In the genomic region with DNA sequence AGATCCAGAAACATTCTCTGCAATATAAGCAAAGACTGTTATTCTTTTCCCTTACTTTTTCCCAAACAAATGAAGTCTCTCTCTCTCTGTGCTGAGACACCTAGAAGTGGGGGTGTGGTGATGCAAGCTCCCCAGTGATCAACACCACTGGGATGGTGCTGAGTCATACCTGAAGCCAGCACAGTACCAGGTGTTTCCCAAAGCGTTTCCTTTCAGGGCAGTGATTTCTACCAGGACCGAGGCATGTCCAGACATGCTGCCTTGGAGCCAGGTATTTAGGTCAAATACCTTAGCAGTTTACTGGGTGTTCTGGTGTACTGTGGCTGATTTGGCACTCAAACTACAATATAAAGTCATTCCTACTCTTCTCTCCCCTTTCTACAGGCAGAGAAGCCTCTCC, we compare ENCODE assay signal across 12 cellular contexts.
DNase-seq lines count a peak whose midpoint lies in the region; ATAC-seq and TF ChIP-seq lines count a peak whose summit lies in the region.
"Had no signal": no experiment of that assay in that cellular context is flagged by ENCODE, and none has a peak within 500 bp of the region (broad histone marks: within the 10 kb centered on the region; RNA-seq: fewer than 3 reads in every experiment).

No MANE protein-coding gene starts in this region.

- TF ChIP-seq CTCF in transverse colon (IDR thresholded peaks at IDR 0.05) = no peak

- TF ChIP-seq POLR2A in transverse colon (IDR thresholded peaks at IDR 0.05) = no peak

- no peaks in the 10 kb centered on the region for H3K27me3 ChIP-seq in transverse colon

- ATAC-seq in HG02840 (IDR thresholded peaks at IDR 0.05; ENCODE audit: low FRiP score, unreplicated experiment) (peak; percentile 68), SK-N-SH treated with all-trans-retinoic acid at 6 μM for 48 hours (no peak), GM21447 (IDR thresholded peaks at IDR 0.05; ENCODE audit: unreplicated experiment) (no peak)
- ATAC-seq: left cardiac atrium had no signal

- no peak overlapping the region for H3K4me3 ChIP-seq in transverse colon

- no peak overlapping the region for H3K27ac ChIP-seq in transverse colon

- WGBS in transverse colon (ENCODE audit: low coverage in 1 of 2), 2 donors = 60% methylated on average over 2 of the region's 2 CpGs; no CpG with 5 or more reads in 1 of the 2 donors

- DNase-seq in GM19240 (ENCODE audit: insufficient read length, low spot score) (peak; percentile 1), NCI-H69 (lab: John Stamatoyannopoulos, UW) (peak; percentile 33), renal cortical epithelial cell (ENCODE audit: low read depth) (peak; percentile 4), transverse colon (no peak), RPMI8226 (no peak)
- DNase-seq: activated CD4-positive, alpha-beta T cell treated with anti-CD3 and anti-CD28 coated beads, Interleukin-2, amount 10 ng/mL, durations not matched to agents 7 days and 5 days; left cardiac atrium; MV-4-11; SIG-M5 had no signal

- no peak for TF ChIP-seq EP300 in transverse colon (IDR thresholded peaks at IDR 0.05; ENCODE audit: low read depth)

- H3K36me3 ChIP-seq in transverse colon = no peaks in the 10 kb centered on the region

- H3K9me3 ChIP-seq in transverse colon = no peaks in the 10 kb centered on the region

- intact Hi-C loops in transverse colon (cut with DNase I; ENCODE audit: low total_unique reads) = no loop called here

- H3K4me1 ChIP-seq in transverse colon = no peaks in the 10 kb centered on the region

- in situ Hi-C loops in transverse colon (cut with MboI; ENCODE audit: low pct_ligation_motif_present in 1 of 4, low pct_unique_long_range_greater_than_20kb in 1 of 4, low sequenced_read_pairs in 3 of 4) = no loop called here

TF ChIP-seq in SK-N-SH treated with all-trans-retinoic acid at 6 μM for 48 hours, 23 proteins besides CTCF, POLR2A, EP300 and RAD21:
- TF ChIP-seq BACH2 (CRISPR knock-in tag; IDR thresholded peaks at IDR 0.05; ENCODE audit: borderline replicate concordance) (no peak), ZC3H10 (CRISPR knock-in tag; IDR thresholded peaks at IDR 0.05) (no peak), ZNF8 (CRISPR knock-in tag; IDR thresholded peaks at IDR 0.05) (no peak), ARNTL (CRISPR knock-in tag; IDR thresholded peaks at IDR 0.05; ENCODE audit: borderline replicate concordance, low read depth) (no peak), OSR1 (CRISPR knock-in tag; IDR thresholded peaks at IDR 0.05) (no peak), CSDC2 (CRISPR knock-in tag; IDR thresholded peaks at IDR 0.05) (no peak), ISL1 (CRISPR knock-in tag; IDR thresholded peaks at IDR 0.05) (no peak), RARB (CRISPR knock-in tag; IDR thresholded peaks at IDR 0.05) (no peak), TOX (CRISPR knock-in tag; IDR thresholded peaks at IDR 0.05; ENCODE audit: borderline replicate concordance) (no peak), ZFP30 (CRISPR knock-in tag; IDR thresholded peaks at IDR 0.05) (no peak), SNAI2 (CRISPR knock-in tag; IDR thresholded peaks at IDR 0.05) (no peak), ZNF565 (CRISPR knock-in tag; conservative IDR thresholded peaks at IDR 0.05; ENCODE audit: low read depth) (no peak), TCF4 (CRISPR knock-in tag; IDR thresholded peaks at IDR 0.05; ENCODE audit: borderline replicate concordance) (no peak), GLIS3 (CRISPR knock-in tag; IDR thresholded peaks at IDR 0.05) (no peak)
- TF ChIP-seq, protein P1, sequence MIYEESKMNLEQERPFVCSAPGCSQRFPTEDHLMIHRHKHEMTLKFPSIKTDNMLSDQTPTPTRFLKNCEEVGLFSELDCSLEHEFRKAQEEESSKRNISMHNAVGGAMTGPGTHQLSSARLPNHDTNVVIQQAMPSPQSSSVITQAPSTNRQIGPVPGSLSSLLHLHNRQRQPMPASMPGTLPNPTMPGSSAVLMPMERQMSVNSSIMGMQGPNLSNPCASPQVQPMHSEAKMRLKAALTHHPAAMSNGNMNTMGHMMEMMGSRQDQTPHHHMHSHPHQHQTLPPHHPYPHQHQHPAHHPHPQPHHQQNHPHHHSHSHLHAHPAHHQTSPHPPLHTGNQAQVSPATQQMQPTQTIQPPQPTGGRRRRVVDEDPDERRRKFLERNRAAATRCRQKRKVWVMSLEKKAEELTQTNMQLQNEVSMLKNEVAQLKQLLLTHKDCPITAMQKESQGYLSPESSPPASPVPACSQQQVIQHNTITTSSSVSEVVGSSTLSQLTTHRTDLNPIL (CRISPR knock-in tag; IDR thresholded peaks at IDR 0.05; ENCODE audit: low read depth) = no peak
- TF ChIP-seq, protein P2, sequence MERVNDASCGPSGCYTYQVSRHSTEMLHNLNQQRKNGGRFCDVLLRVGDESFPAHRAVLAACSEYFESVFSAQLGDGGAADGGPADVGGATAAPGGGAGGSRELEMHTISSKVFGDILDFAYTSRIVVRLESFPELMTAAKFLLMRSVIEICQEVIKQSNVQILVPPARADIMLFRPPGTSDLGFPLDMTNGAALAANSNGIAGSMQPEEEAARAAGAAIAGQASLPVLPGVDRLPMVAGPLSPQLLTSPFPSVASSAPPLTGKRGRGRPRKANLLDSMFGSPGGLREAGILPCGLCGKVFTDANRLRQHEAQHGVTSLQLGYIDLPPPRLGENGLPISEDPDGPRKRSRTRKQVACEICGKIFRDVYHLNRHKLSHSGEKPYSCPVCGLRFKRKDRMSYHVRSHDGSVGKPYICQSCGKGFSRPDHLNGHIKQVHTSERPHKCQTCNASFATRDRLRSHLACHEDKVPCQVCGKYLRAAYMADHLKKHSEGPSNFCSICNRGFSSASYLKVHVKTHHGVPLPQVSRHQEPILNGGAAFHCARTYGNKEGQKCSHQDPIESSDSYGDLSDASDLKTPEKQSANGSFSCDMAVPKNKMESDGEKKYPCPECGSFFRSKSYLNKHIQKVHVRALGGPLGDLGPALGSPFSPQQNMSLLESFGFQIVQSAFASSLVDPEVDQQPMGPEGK (CRISPR knock-in tag; IDR thresholded peaks at IDR 0.05; ENCODE audit: borderline replicate concordance) = no peak
- TF ChIP-seq, protein P3, sequence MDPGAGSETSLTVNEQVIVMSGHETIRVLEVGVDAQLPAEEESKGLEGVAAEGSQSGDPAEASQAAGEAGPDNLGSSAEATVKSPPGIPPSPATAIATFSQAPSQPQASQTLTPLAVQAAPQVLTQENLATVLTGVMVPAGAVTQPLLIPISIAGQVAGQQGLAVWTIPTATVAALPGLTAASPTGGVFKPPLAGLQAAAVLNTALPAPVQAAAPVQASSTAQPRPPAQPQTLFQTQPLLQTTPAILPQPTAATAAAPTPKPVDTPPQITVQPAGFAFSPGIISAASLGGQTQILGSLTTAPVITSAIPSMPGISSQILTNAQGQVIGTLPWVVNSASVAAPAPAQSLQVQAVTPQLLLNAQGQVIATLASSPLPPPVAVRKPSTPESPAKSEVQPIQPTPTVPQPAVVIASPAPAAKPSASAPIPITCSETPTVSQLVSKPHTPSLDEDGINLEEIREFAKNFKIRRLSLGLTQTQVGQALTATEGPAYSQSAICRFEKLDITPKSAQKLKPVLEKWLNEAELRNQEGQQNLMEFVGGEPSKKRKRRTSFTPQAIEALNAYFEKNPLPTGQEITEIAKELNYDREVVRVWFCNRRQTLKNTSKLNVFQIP (CRISPR knock-in tag; IDR thresholded peaks at IDR 0.05; ENCODE audit: borderline replicate concordance, low read depth) = no peak
- TF ChIP-seq, protein P4, sequence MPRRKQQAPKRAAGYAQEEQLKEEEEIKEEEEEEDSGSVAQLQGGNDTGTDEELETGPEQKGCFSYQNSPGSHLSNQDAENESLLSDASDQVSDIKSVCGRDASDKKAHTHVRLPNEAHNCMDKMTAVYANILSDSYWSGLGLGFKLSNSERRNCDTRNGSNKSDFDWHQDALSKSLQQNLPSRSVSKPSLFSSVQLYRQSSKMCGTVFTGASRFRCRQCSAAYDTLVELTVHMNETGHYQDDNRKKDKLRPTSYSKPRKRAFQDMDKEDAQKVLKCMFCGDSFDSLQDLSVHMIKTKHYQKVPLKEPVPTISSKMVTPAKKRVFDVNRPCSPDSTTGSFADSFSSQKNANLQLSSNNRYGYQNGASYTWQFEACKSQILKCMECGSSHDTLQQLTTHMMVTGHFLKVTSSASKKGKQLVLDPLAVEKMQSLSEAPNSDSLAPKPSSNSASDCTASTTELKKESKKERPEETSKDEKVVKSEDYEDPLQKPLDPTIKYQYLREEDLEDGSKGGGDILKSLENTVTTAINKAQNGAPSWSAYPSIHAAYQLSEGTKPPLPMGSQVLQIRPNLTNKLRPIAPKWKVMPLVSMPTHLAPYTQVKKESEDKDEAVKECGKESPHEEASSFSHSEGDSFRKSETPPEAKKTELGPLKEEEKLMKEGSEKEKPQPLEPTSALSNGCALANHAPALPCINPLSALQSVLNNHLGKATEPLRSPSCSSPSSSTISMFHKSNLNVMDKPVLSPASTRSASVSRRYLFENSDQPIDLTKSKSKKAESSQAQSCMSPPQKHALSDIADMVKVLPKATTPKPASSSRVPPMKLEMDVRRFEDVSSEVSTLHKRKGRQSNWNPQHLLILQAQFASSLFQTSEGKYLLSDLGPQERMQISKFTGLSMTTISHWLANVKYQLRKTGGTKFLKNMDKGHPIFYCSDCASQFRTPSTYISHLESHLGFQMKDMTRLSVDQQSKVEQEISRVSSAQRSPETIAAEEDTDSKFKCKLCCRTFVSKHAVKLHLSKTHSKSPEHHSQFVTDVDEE (CRISPR knock-in tag; IDR thresholded peaks at IDR 0.05) = no peak

Comparison
In these comparisons a context has a peak if more than half of its experiments do, and no peak if none do; other contexts are left out.
1. DNase-seq: peak in GM19240 (single experiment), NCI-H69 (single experiment) and renal cortical epithelial cell (single experiment); none in transverse colon (single experiment) and RPMI8226 (single experiment).